1 cellular context compared by ENCODE assay signal in the genomic region with DNA sequence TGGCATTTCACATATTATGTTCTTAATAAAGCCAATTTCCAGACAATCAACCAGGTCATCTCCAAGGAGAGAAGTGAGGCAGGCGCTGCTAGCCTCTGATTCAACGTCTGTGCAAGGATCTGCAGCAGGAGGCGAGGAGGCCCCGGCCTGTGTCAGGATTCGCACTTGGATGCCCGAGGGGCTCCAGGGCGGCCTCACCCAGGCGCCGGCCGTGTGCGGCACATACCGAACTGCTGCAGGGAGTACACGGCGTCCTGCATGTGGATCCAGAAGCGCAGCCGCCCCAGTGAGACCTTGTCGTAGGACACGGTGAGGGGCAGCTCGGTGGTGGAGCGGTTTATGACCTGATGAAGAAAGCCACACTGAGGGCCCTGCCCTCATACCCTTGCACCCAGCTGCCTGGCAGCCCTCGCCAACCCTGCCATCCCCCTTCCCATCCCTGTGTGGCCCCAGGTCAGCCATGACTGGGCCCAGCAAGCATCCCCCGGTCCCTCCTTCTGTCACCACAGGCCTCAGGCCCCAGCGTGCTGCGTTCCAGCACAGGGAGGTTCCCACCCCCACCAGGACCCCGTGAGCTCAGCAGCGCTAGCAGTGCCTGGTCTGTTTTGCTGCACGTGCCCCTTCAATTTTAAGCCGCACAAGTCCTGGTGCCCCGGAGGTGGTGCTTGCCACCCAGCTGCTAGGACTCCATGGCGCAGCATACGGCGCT.
A peak's percentile ranks its signal among the peaks of the same experiment; 100 is the strongest.
TF ChIP-seq lines count a peak whose summit lies in the region.

No MANE protein-coding gene starts in this region.

TF ChIP-seq in K562, 482 proteins besides CTCF, POLR2A, EP300 and RAD21:
- TF ChIP-seq GTF2A2 (tag; IDR thresholded peaks at IDR 0.05) (no peak), POLR2G (IDR thresholded peaks at IDR 0.05; ENCODE audit: low read depth, low read length) (peak; percentile 66), RBFOX2 (IDR thresholded peaks at IDR 0.05; ENCODE audit: low read depth, low read length) (peak; percentile 62; the same call in 1 of the 2 replicates)
